Comparison of ENCODE assay signal across 8 cellular contexts in genomic region chr2:100260712-100261620, GRCh38.
A peak's percentile ranks its signal among the peaks of the same experiment; 100 is the strongest.
DNase-seq lines count a peak whose midpoint lies in the region; ATAC-seq and TF ChIP-seq lines count a peak whose summit lies in the region.

No MANE protein-coding gene starts in this region.

- H3K9me3 ChIP-seq in A673 (ENCODE audit: low read depth, low read length, poor library complexity, severe bottlenecking), result no peaks in the 10 kb centered on the region

- no peaks in the 10 kb centered on the region for H3K36me3 Mint-ChIP-seq in activated naive CD4-positive, alpha-beta T cell treated with anti-CD3 and anti-CD28 coated beads, Interleukin-2, amount 50 U/mL, for 72 hours

- H3K27me3 ChIP-seq in A673 (replicated peaks; ENCODE audit: insufficient read depth, low read depth, low read length, poor library complexity), result no peaks in the 10 kb centered on the region

- H3K27ac ChIP-seq in A673 (ENCODE audit: low read depth, low read length, poor library complexity, severe bottlenecking), result no peak overlapping the region

- POLR2A ChIA-PET in A673 (lab: Charles Lee; ENCODE audit: low non-redundant PET), result no interaction called here
- POLR2A ChIA-PET in GM10248 (lab: Yijun Ruan, JAX), result no interaction called here

- H3K4me3 ChIP-seq in A673 (ENCODE audit: low read depth, low read length, poor library complexity, severe bottlenecking), result no peak overlapping the region

- CTCF ChIA-PET in A673 (lab: Charles Lee), result interaction anchor here (0.8 to 4.9 kb wide), 4 partner anchors 118 to 122 kb away, joined by 4 to 76 read pairs (median 6); no protein-coding TSS in a partner anchor
- CTCF ChIA-PET in GM10248 (lab: Yijun Ruan, JAX), result interaction anchor here (0.6 to 9.4 kb wide), 27 partner anchors 11 to 1612 kb away, joined by 3 to 210 read pairs (median 7); no protein-coding TSS in a partner anchor

- BruUV-seq in A673 (replicated peaks; lab: Mats Ljungman, UMichigan), result no TSS peak

- intact Hi-C loops in A673 (cut with micrococcal nuclease; ENCODE audit: unreplicated experiment) (loop anchor here (5.0 to 10.0 kb wide), 3 partner anchors 64 to 721 kb away; partner anchors contain the start of gene LONRF2), Right ventricle myocardium superior (cut with DNase I) (no loop called here), posterior cingulate gyrus (cut with DNase I) (loop anchor here (1.0 kb wide), 1 partner anchor 702 kb away; no protein-coding TSS in a partner anchor)

- H3K27ac Mint-ChIP-seq in activated naive CD4-positive, alpha-beta T cell treated with anti-CD3 and anti-CD28 coated beads, Interleukin-2, amount 50 U/mL, for 72 hours, result no peak overlapping the region

- no peaks in the 10 kb centered on the region for H3K36me3 ChIP-seq in A673 (ENCODE audit: insufficient read depth, low read length, poor library complexity, severe bottlenecking)

- ATAC-seq in activated naive CD4-positive, alpha-beta T cell treated with anti-CD3 and anti-CD28 coated beads, Interleukin-2, amount 50 U/mL, for 72 hours, result no peak
- ATAC-seq in Right ventricle myocardium superior (ENCODE audit: poor library complexity) (peak; percentile 75), GM18505 (IDR thresholded peaks at IDR 0.05; ENCODE audit: unreplicated experiment) (no peak), GM21737 (IDR thresholded peaks at IDR 0.05; ENCODE audit: unreplicated experiment) (no peak)

- H3K9me3 Mint-ChIP-seq in activated naive CD4-positive, alpha-beta T cell treated with anti-CD3 and anti-CD28 coated beads, Interleukin-2, amount 50 U/mL, for 72 hours, result no peaks in the 10 kb centered on the region

- peak; percentile 39 for DNase-seq in A673 (ENCODE audit: low spot score)
- peak; percentile 64 for DNase-seq in GM10248 (ENCODE audit: extremely low spot score)
- peak; percentile 56 for DNase-seq in NCI-H146 treated with DMSO at 0.1 percent for 48 hours (lab: John Stamatoyannopoulos, UW; ENCODE audit: unreplicated experiment)
- peak; percentile 21 to 48 for DNase-seq in activated naive CD4-positive, alpha-beta T cell treated with anti-CD3 and anti-CD28 coated beads, Interleukin-2, amount 50 U/mL, for 72 hours (ENCODE audit: low spot score in 2 of 2)
- DNase-seq in Right ventricle myocardium superior, result peak; percentile 65
- peak; percentile 59 to 97 (median 80) for DNase-seq in posterior cingulate gyrus

- TF ChIP-seq CTCF in A673 (conservative IDR thresholded peaks at IDR 0.05; ENCODE audit: low read depth, low read length), result peak; percentile 40
- TF ChIP-seq CTCF in GM10248 (IDR thresholded peaks at IDR 0.05; ENCODE audit: control extremely low read depth, extremely low read depth, low read depth, missing control alignments), result peak; percentile 66

- no peak for TF ChIP-seq POLR2A in GM18505 (IDR thresholded peaks at IDR 0.05; ENCODE audit: borderline replicate concordance, extremely low read depth, insufficient read depth, insufficient read length)

- H3K4me1 ChIP-seq in A673 (ENCODE audit: insufficient read depth, low read length, poor library complexity, severe bottlenecking), result no peaks in the 10 kb centered on the region
